In genomic region chr3:127258733-127259132, GRCh38 we compare ENCODE assay signal across 9 cellular contexts. TPM values are rescaled to one million over a fixed set of nuclear protein-coding genes. Genes with fewer than 3 reads are reported as not detected.
"Had no signal": no experiment of that assay in that cellular context is flagged by ENCODE, and none has a peak within 500 bp of the region (broad histone marks: within the 10 kb centered on the region; RNA-seq: fewer than 3 reads in every experiment).

No MANE protein-coding gene starts in this region.

- ATAC-seq: HepG2, K562 had no signal

- FAIRE-seq: HepG2, K562 had no signal

- H2AFZ ChIP-seq: GM23248 had no signal

- H3K9ac ChIP-seq: GM23248 had no signal

- H3K4me3 ChIP-seq: GM23248, K562 had no signal

- DNase-seq: GM23248, GOT3, H9, HCEC 1CT had no signal

- H3K27ac ChIP-seq: GM23248, HL-60 had no signal

RNA-seq across cellular contexts. Expression of gene PRR20G, which starts 29.1 kb away (rescaled TPM):
- total RNA-seq: GM23248, H4, HepG2, HT1080, K562 had no signal
- polyA plus RNA-seq: GM23248, HepG2, K562 had no signal
